Comparison of ENCODE assay signal across 21 cellular contexts in genomic region chr12:90246673-90247072, GRCh38.
"Had no signal": no experiment of that assay in that cellular context is flagged by ENCODE, and none has a peak within 500 bp of the region (broad histone marks: within the 10 kb centered on the region; RNA-seq: fewer than 3 reads in every experiment).

No MANE protein-coding gene starts in this region.

- H3K36me3 ChIP-seq: Peyer's patch, SJCRH30 had no signal

- H3K4me1 ChIP-seq: Peyer's patch, SJCRH30 had no signal

- DNase-seq: KBM-7, NCI-H1048, NCI-H1105, NCI-H1417 treated with DMSO at 0.1 percent for 48 hours, NCI-H187, NCI-H2029, NCI-H2081 treated with DMSO at 0.1 percent for 48 hours, NCI-H2171, NCI-H226, NCI-H446, NCI-H510A, NCI-H524 treated with DMSO at 0.1 percent for 48 hours, NCI-H69, NCI-H774, OCI-M1, PC-9, Peyer's patch, SHP77 treated with DMSO at 0.1 percent for 48 hours, SJCRH30, SW 1271 had no signal

- H3K9me3 ChIP-seq: Peyer's patch, SJCRH30 had no signal

- H3K27me3 ChIP-seq: Peyer's patch, SJCRH30 had no signal

- H3K27ac ChIP-seq: PC-9, Peyer's patch, SJCRH30 had no signal

- H3K4me3 ChIP-seq: PC-9, Peyer's patch, SJCRH30 had no signal

- ATAC-seq: Right ventricle myocardium inferior had no signal
